In the genomic region with DNA sequence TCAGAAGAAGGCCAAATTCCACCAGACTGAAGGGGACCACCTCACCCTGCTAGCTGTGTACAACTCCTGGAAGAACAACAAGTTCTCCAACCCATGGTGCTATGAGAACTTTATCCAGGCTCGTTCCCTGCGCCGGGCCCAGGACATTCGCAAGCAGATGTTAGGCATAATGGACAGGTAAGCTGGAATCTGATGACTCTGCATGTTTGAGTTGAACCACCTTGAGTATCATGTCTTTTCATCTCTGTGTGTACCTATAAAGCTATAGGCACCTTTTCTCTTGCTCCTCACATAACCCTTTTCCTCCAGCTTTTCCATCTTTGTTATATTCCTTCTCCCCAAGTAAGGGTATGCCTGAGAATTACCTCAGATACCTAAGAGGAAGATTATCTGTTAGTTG, we compare ENCODE assay signal across 26 cellular contexts. TPM values are rescaled to one million over a fixed set of nuclear protein-coding genes. Genes with fewer than 3 reads are reported as not detected.
"Had no signal": no experiment of that assay in that cellular context is flagged by ENCODE, and none has a peak within 500 bp of the region (broad histone marks: within the 10 kb centered on the region; RNA-seq: fewer than 3 reads in every experiment).

No MANE protein-coding gene starts in this region.

- H3K4me3 Mint-ChIP-seq: effector memory CD8-positive, alpha-beta T cell; naive thymus-derived CD4-positive, alpha-beta T cell; nephron; neural progenitor cell; stimulated activated effector memory CD8-positive, alpha-beta T cell treated with anti-CD3 and anti-CD28 coated beads, Interleukin-12 subunit alpha, Interleukin-12 subunit beta, amount 100 ng/mL, for 72 hours; type B pancreatic cell had no signal

- H3K27ac ChIP-seq: coronary artery, esophagus muscularis mucosa, foreskin keratinocyte, gastroesophageal sphincter, heart left ventricle, hepatocyte, left lung, neural progenitor cell, parathyroid adenoma, testis, tibial artery had no signal

- H3K4me2 ChIP-seq: hepatocyte, neural progenitor cell, smooth muscle cell had no signal

- H3K27me3 ChIP-seq: esophagus muscularis mucosa, foreskin keratinocyte, gastroesophageal sphincter, heart left ventricle, hepatocyte, left lung, neural progenitor cell, testis, tibial artery had no signal

- DNase-seq: effector memory CD8-positive, alpha-beta T cell; foreskin keratinocyte; heart left ventricle; left cardiac atrium; left lung; mesenchymal stem cell; midbrain; naive thymus-derived CD4-positive, alpha-beta T cell; stimulated activated CD4-positive, alpha-beta T cell treated with anti-CD3 and anti-CD28 coated beads, Interleukin-12 subunit alpha, Interleukin-12 subunit beta, amount 100 ng/mL, for 4 hours; stimulated activated CD4-positive, alpha-beta T cell treated with anti-CD3 and anti-CD28 coated beads, Interleukin-1b, Interleukin-23, amount 100 ng/mL, for 48 hours; stimulated activated CD4-positive, alpha-beta T cell treated with anti-CD3 and anti-CD28 coated beads, Interleukin-4, amount 100 ng/mL, for 1 hour; stimulated activated naive CD8-positive, alpha-beta T cell treated with anti-CD3 and anti-CD28 coated beads, Interleukin-15, Interleukin-2, amounts not matched to agents 100 U/mL and 50 U/mL, for 24 hours; testis had no signal

- H3K27ac Mint-ChIP-seq: naive thymus-derived CD4-positive, alpha-beta T cell; nephron; neural progenitor cell; progenitor cell of endocrine pancreas; stimulated activated effector memory CD8-positive, alpha-beta T cell treated with anti-CD3 and anti-CD28 coated beads, Interleukin-12 subunit alpha, Interleukin-12 subunit beta, amount 100 ng/mL, for 72 hours; type B pancreatic cell had no signal

- H3K79me2 ChIP-seq: hepatocyte had no signal

- ATAC-seq: effector memory CD8-positive, alpha-beta T cell; foreskin keratinocyte; gastroesophageal sphincter; naive thymus-derived CD4-positive, alpha-beta T cell; sciatic nerve; stimulated activated effector memory CD8-positive, alpha-beta T cell treated with anti-CD3 and anti-CD28 coated beads, Interleukin-12 subunit alpha, Interleukin-12 subunit beta, amount 100 ng/mL, for 72 hours had no signal

- H3K9ac ChIP-seq: neural progenitor cell, parathyroid adenoma had no signal

- H3K9me3 Mint-ChIP-seq: effector memory CD8-positive, alpha-beta T cell; naive thymus-derived CD4-positive, alpha-beta T cell; nephron; neural progenitor cell; stimulated activated effector memory CD8-positive, alpha-beta T cell treated with anti-CD3 and anti-CD28 coated beads, Interleukin-12 subunit alpha, Interleukin-12 subunit beta, amount 100 ng/mL, for 72 hours; type B pancreatic cell had no signal

- H3K27me3 Mint-ChIP-seq: effector memory CD8-positive, alpha-beta T cell; naive thymus-derived CD4-positive, alpha-beta T cell; progenitor cell of endocrine pancreas; type B pancreatic cell had no signal

- H2AFZ ChIP-seq: hepatocyte, neural progenitor cell, parathyroid adenoma had no signal

- H3K4me1 ChIP-seq: foreskin keratinocyte, gastroesophageal sphincter, left lung, parathyroid adenoma, testis had no signal

- H3K4me3 ChIP-seq: coronary artery, esophagus muscularis mucosa, gastroesophageal sphincter, heart left ventricle, hepatocyte, left lung, neural progenitor cell, smooth muscle cell, testis, tibial artery had no signal

- H3K9me3 ChIP-seq: esophagus muscularis mucosa, gastroesophageal sphincter, heart left ventricle, left lung, testis, tibial artery had no signal

RNA-seq across cellular contexts. Expression of gene ETV4, which starts 24.8 kb away (rescaled TPM):
- polyA plus RNA-seq: naive thymus-derived CD4-positive, alpha-beta T cell had no signal
